26 cellular contexts compared by ENCODE assay signal in the genomic region with DNA sequence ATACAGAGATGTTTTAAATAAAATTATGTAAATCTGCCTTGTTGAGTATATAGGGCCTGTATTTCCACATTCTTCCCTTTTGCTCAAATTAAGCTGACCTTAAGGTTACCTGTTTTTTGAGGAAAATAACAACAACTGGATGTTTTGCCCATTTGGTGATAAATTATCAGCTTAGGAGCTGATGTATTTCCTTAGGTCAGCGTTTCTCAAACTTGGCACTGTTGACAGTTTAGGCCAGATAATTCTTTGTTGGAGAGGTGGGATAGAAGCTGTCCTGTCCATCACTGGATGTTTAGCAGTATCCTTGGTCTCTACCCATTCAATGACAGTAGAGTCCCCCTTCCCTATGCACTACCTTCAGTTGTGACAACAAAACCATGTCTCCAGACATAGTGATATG. TPM values are rescaled to one million over a fixed set of nuclear protein-coding genes. Genes with fewer than 3 reads are reported as not detected.
"Had no signal": no experiment of that assay in that cellular context is flagged by ENCODE, and none has a peak within 500 bp of the region (broad histone marks: within the 10 kb centered on the region; RNA-seq: fewer than 3 reads in every experiment).

No MANE protein-coding gene starts in this region.

- ATAC-seq: activated CD4-positive, alpha-beta T cell treated with anti-CD3 and anti-CD28 coated beads for 36 hours; activated CD8-positive, alpha-beta T cell treated with anti-CD3 and anti-CD28 coated beads for 36 hours had no signal

- H3K36me3 ChIP-seq: adrenal gland, Peyer's patch, SJCRH30, WERI-Rb-1 had no signal

- H3K4me3 ChIP-seq: adrenal gland, SJCRH30 had no signal

- H3K9me3 ChIP-seq: adrenal gland, Peyer's patch, SJCRH30, SK-N-SH had no signal

- H3K27me3 ChIP-seq: Peyer's patch, SJCRH30 had no signal

- H3K27ac ChIP-seq: adrenal gland, Peyer's patch, SJCRH30, WERI-Rb-1 had no signal

- H3K4me2 ChIP-seq: SK-N-SH had no signal

- H3K9ac ChIP-seq: SK-N-SH had no signal

- H3K4me1 ChIP-seq: adrenal gland had no signal

- DNase-seq: activated CD4-positive, alpha-beta T cell treated with anti-CD3 and anti-CD28 coated beads for 36 hours; activated CD8-positive, alpha-beta memory T cell treated with anti-CD3 and anti-CD28 coated beads, Interleukin-2, amount 50 U/mL, for 48 hours; activated CD8-positive, alpha-beta T cell treated with anti-CD3 and anti-CD28 coated beads for 36 hours; activated naive CD4-positive, alpha-beta T cell treated with anti-CD3 and anti-CD28 coated beads, Interleukin-2, amount 50 U/mL, for 16 hours; activated naive CD8-positive, alpha-beta T cell treated with anti-CD3 and anti-CD28 coated beads, Interleukin-2, amount 10 ng/mL, durations not matched to agents 7 days and 5 days; activated T-cell treated with anti-CD3 and anti-CD28 coated beads, Interleukin-2, amount 50 U/mL, for 1 hour; adrenal gland; anterior cingulate cortex; caudate nucleus; NCI-H1048; NCI-H146; NCI-H187 treated with DMSO at 0.1 percent for 48 hours; NCI-H2081 treated with DMSO at 0.1 percent for 48 hours; NCI-H2171 treated with DMSO at 0.1 percent for 48 hours; NCI-H345; NCI-H510A; NCI-H526 treated with DMSO at 0.1 percent for 48 hours; NCI-H82; Peyer's patch; Right ventricle myocardium superior; SJCRH30; SK-N-SH; T-helper 1 cell; WERI-Rb-1 had no signal

RNA-seq across cellular contexts. Expression of a gene that starts 44.0 kb away (rescaled TPM):
- total RNA-seq: OCI-LY7; Right ventricle myocardium superior; SJCRH30; T-helper 2 cell treated with Interferon-gamma antibody and Interleukin-4, amounts not matched to agents 100 ng/mL and 5 ng/mL, for 36 hours had no signal
